In genomic region chr2:190443055-190443454, GRCh38 we compare ENCODE assay signal across 25 cellular contexts.
"Had no signal": no experiment of that assay in that cellular context is flagged by ENCODE, and none has a peak within 500 bp of the region (broad histone marks: within the 10 kb centered on the region; RNA-seq: fewer than 3 reads in every experiment).

No MANE protein-coding gene starts in this region.

- H3K9ac ChIP-seq: parathyroid adenoma had no signal

- H3K27ac Mint-ChIP-seq: activated naive CD8-positive, alpha-beta T cell treated with anti-CD3 and anti-CD28 coated beads, Interleukin-2, amount 50 U/mL, for 24 hours; activated T-helper 2 cell treated with anti-CD3 and anti-CD28 coated beads, Interferon-gamma antibody, Interleukin-2, Interleukin-4, amounts not matched to agents 10 μg/mL and 5 μg/mL and 100 μg/mL, durations not matched to agents 14 hours and 24 hours and 36 hours had no signal

- H3K4me1 ChIP-seq: ascending aorta, breast epithelium, foreskin keratinocyte had no signal

- H3K36me3 ChIP-seq: ascending aorta, breast epithelium, neutrophil had no signal

- H3K4me3 Mint-ChIP-seq: activated naive CD8-positive, alpha-beta T cell treated with anti-CD3 and anti-CD28 coated beads, Interleukin-2, amount 50 U/mL, for 24 hours; memory B cell; naive B cell; stimulated activated effector memory CD8-positive, alpha-beta T cell treated with anti-CD3 and anti-CD28 coated beads, Interleukin-12 subunit alpha, Interleukin-12 subunit beta, amount 100 ng/mL, for 72 hours had no signal

- H2AFZ ChIP-seq: hepatocyte, parathyroid adenoma had no signal

- DNase-seq: activated CD4-positive, alpha-beta T cell treated with anti-CD3 and anti-CD28 coated beads, Interleukin-2, amount 50 U/mL, for 4 hours; activated naive CD4-positive, alpha-beta T cell treated with Interleukin-2 at 50 U/mL for 16 hours; activated naive CD8-positive, alpha-beta T cell treated with anti-CD3 and anti-CD28 coated beads, Interleukin-2, amount 50 U/mL, for 24 hours; cerebellar nuclear complex; cortex of kidney; effector memory CD4-positive, alpha-beta T cell; foreskin keratinocyte; islet precursor cell; mucosa of descending colon; naive B cell; stimulated activated CD4-positive, alpha-beta T cell treated with anti-CD3 and anti-CD28 coated beads, Interleukin-4, amount 100 ng/mL, for 24 hours; stomach; T-helper 2 cell; testis; upper lobe of left lung had no signal

- H3K27me3 ChIP-seq: ascending aorta, breast epithelium, foreskin keratinocyte, hepatocyte, neutrophil, stomach, testis, upper lobe of left lung had no signal

- ATAC-seq: activated naive CD8-positive, alpha-beta T cell treated with anti-CD3 and anti-CD28 coated beads, Interleukin-2, amount 50 U/mL, for 24 hours; foreskin keratinocyte; left lobe of liver; sciatic nerve; stimulated activated effector memory CD8-positive, alpha-beta T cell treated with anti-CD3 and anti-CD28 coated beads, Interleukin-12 subunit alpha, Interleukin-12 subunit beta, amount 100 ng/mL, for 72 hours had no signal

- H3K4me3 ChIP-seq: ascending aorta, breast epithelium, hepatocyte, mucosa of descending colon, stomach, testis, upper lobe of left lung had no signal

- H3K9me3 Mint-ChIP-seq: activated naive CD8-positive, alpha-beta T cell treated with anti-CD3 and anti-CD28 coated beads, Interleukin-2, amount 50 U/mL, for 24 hours; activated T-helper 2 cell treated with anti-CD3 and anti-CD28 coated beads, Interferon-gamma antibody, Interleukin-2, Interleukin-4, amounts not matched to agents 10 μg/mL and 5 μg/mL and 100 μg/mL, durations not matched to agents 14 hours and 24 hours and 36 hours; memory B cell; naive B cell; stimulated activated effector memory CD8-positive, alpha-beta T cell treated with anti-CD3 and anti-CD28 coated beads, Interleukin-12 subunit alpha, Interleukin-12 subunit beta, amount 100 ng/mL, for 72 hours had no signal

- H3K27ac ChIP-seq: ascending aorta, foreskin keratinocyte, neutrophil, parathyroid adenoma, stomach, testis, upper lobe of left lung had no signal

- H3K27me3 Mint-ChIP-seq: activated naive CD8-positive, alpha-beta T cell treated with anti-CD3 and anti-CD28 coated beads, Interleukin-2, amount 50 U/mL, for 24 hours; memory B cell; naive B cell had no signal

- H3K9me3 ChIP-seq: ascending aorta, breast epithelium, mucosa of descending colon, neutrophil, stomach, testis, upper lobe of left lung had no signal

- H3K4me2 ChIP-seq: hepatocyte had no signal
